Comparison of ENCODE assay signal across 11 cellular contexts in the genomic region with DNA sequence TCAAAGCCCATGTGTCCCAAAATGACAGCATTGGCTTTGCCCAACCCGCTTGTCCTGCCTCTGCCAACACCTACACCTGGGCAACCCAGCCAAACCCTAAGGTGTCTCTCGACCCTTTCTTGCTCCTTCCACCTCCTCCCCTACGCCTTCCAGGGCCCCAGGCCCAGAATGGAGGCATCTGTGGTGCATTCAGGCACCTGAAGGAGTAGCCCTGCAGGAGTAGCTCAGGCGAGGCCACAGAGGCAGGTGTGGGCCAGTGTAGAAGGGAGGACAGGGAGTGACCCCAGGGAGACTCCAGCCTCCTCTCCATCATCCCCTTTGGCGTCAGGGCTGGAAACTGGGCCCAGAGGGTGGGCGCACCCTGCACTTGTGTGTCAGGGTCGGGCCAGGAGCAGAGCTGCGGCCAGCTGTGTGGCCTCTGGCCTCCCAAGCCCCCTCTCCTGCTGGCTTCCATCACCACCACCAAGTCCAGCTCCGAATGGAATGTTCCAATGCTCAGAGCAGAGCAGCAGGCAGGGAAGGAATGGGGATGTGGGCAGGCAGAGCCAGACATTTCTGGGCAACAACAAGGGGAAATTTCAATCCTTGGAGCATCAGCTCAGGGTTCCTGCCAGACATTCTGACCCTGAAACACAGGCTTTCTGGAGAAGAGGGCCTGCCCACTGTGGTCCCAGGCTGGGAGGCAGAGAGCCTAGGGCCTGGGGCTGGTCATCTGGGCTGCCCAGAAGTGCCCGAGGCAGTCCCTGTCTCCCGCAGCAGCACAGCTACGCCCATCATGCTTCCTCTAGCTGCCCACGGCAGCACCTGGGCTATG. TPM values are rescaled to one million over a fixed set of nuclear protein-coding genes. Genes with fewer than 3 reads are reported as not detected.
A peak's percentile ranks its signal among the peaks of the same experiment; 100 is the strongest.
DNase-seq lines count a peak whose midpoint lies in the region; ATAC-seq and TF ChIP-seq lines count a peak whose summit lies in the region.
"Had no signal": no experiment of that assay in that cellular context is flagged by ENCODE, and none has a peak within 500 bp of the region (broad histone marks: within the 10 kb centered on the region; RNA-seq: fewer than 3 reads in every experiment).

No MANE protein-coding gene starts in this region.

- in situ Hi-C loops in ACHN (cut with HindIII; ENCODE audit: low pct_ligation_motif_present, low pct_unique_long_range_greater_than_20kb, low sequenced_read_pairs) = no loop called here

- no peaks in the 10 kb centered on the region for H3K79me2 ChIP-seq in DND-41 (ENCODE audit: insufficient read depth, low read length)

- TF ChIP-seq POLR2A in gastroesophageal sphincter (IDR thresholded peaks at IDR 0.05) (no peak), spleen (IDR thresholded peaks at IDR 0.05) (no peak)

- H3K9ac ChIP-seq in DND-41 (ENCODE audit: low read depth, low read length) = no peak overlapping the region

- no peak for TF ChIP-seq CTCF in DND-41 (IDR thresholded peaks at IDR 0.05; ENCODE audit: borderline replicate concordance, extremely low read depth, low read length, poor library complexity, severe bottlenecking)
- TF ChIP-seq CTCF in gastroesophageal sphincter (IDR thresholded peaks at IDR 0.05) = no peak
- no peak for TF ChIP-seq CTCF in spleen (IDR thresholded peaks at IDR 0.05 in 8 of 11, conservative IDR thresholded peaks at IDR 0.05 in 3 of 11)
- TF ChIP-seq CTCF in endothelial cell (IDR thresholded peaks at IDR 0.05; ENCODE audit: unreplicated experiment) = no peak

- intact Hi-C loops in spleen (cut with DNase I; ENCODE audit: low total_unique reads) = no loop called here

- peaks cover 3% of the 10 kb centered on the region for H3K36me3 Mint-ChIP-seq in activated T-cell treated with anti-CD3 and anti-CD28 coated beads, Interleukin-2, amount 50 U/mL, for 4 hours (ENCODE audit: insufficient read depth)
- H3K36me3 Mint-ChIP-seq in endothelial cell (ENCODE audit: low read depth, unreplicated experiment) = peaks cover 4% of the 10 kb centered on the region

- ATAC-seq in DND-41 (ENCODE audit: insufficient read depth, low read depth) = no peak
- no peak for ATAC-seq in activated T-cell treated with anti-CD3 and anti-CD28 coated beads, Interleukin-2, amount 50 U/mL, for 4 hours
- ATAC-seq in gastroesophageal sphincter = peak; percentile 72
- no peak for ATAC-seq in HG03571 (IDR thresholded peaks at IDR 0.05; ENCODE audit: unreplicated experiment)
- ATAC-seq: HCT116 had no signal

- no peak for TF ChIP-seq EP300 in gastroesophageal sphincter (IDR thresholded peaks at IDR 0.05)

- H3K9me3 Mint-ChIP-seq in activated T-cell treated with anti-CD3 and anti-CD28 coated beads, Interleukin-2, amount 50 U/mL, for 4 hours = no peaks in the 10 kb centered on the region
- H3K9me3 Mint-ChIP-seq in endothelial cell (ENCODE audit: unreplicated experiment) = no peaks in the 10 kb centered on the region

- H3K27me3 ChIP-seq in DND-41 (ENCODE audit: insufficient read depth, low read length, poor library complexity) (no peaks in the 10 kb centered on the region), gastroesophageal sphincter (no peaks in the 10 kb centered on the region), spleen (replicated peaks in 1 of 7) (no peaks in the 10 kb centered on the region)

- H3K4me2 ChIP-seq in DND-41 (ENCODE audit: insufficient read depth, low read length) = no peak overlapping the region; the same call in 1 of the 2 replicates

- H2AFZ ChIP-seq in DND-41 (ENCODE audit: low read depth, low read length) = no peak overlapping the region

- H3K27ac ChIP-seq in DND-41 (ENCODE audit: low read length) = peak overlapping the region; percentile 92
- peak overlapping the region; percentile 17 to 82 (median 72) for H3K27ac ChIP-seq in gastroesophageal sphincter
- peak overlapping the region in 4 of 8 donors; percentile 65 to 93 (median 86) for H3K27ac ChIP-seq in spleen

- H4K20me1 ChIP-seq in DND-41 (ENCODE audit: insufficient read depth, low read length) = no peaks in the 10 kb centered on the region

- 0 out of 2 replicates have a peak, but pooled peaks cover 4% of the 10 kb centered on the region for H3K36me3 ChIP-seq in DND-41 (ENCODE audit: insufficient read depth, low read length)
- peaks cover 0 to 18% of the 10 kb centered on the region in 2 donors for H3K36me3 ChIP-seq in gastroesophageal sphincter
- H3K36me3 ChIP-seq in spleen = peaks cover 0 to 24% (median 3%) of the 10 kb centered on the region in 6 donors

- H3K27me3 Mint-ChIP-seq in activated T-cell treated with anti-CD3 and anti-CD28 coated beads, Interleukin-2, amount 50 U/mL, for 4 hours (ENCODE audit: low read depth) = no peaks in the 10 kb centered on the region
- H3K27me3 Mint-ChIP-seq in endothelial cell (ENCODE audit: unreplicated experiment) = peaks cover 6% of the 10 kb centered on the region

- H3K4me1 Mint-ChIP-seq in activated T-cell treated with anti-CD3 and anti-CD28 coated beads, Interleukin-2, amount 50 U/mL, for 4 hours (ENCODE audit: low read depth) = peaks cover 71% of the 10 kb centered on the region
- H3K4me1 Mint-ChIP-seq in endothelial cell (ENCODE audit: unreplicated experiment) = no peaks in the 10 kb centered on the region

- peak overlapping the region; percentile 19 for H3K4me3 Mint-ChIP-seq in activated T-cell treated with anti-CD3 and anti-CD28 coated beads, Interleukin-2, amount 50 U/mL, for 4 hours
- H3K4me3 Mint-ChIP-seq in endothelial cell (ENCODE audit: unreplicated experiment) = no peak overlapping the region

- H3K4me1 ChIP-seq in DND-41 (ENCODE audit: insufficient read depth, low read length) (peaks cover 32% of the 10 kb centered on the region), gastroesophageal sphincter (peaks cover 0 to 80% (median 52%) of the 10 kb centered on the region in 3 donors), spleen (peaks cover 20 to 64% (median 55%) of the 10 kb centered on the region in 6 donors)

- H3K9me3 ChIP-seq in DND-41 (ENCODE audit: insufficient read depth, low read length, severe bottlenecking) = no peaks in the 10 kb centered on the region
- H3K9me3 ChIP-seq in gastroesophageal sphincter = no peaks in the 10 kb centered on the region
- no peaks in the 10 kb centered on the region for H3K9me3 ChIP-seq in spleen

- WGBS in gastroesophageal sphincter (ENCODE audit: low coverage in 1 of 2), 2 donors = 58% methylated on average over 8 of the region's 13 CpGs; no CpG with 5 or more reads in 1 of the 2 donors
- WGBS in spleen, 5 donors = 83 to 89% (median 88%) methylated on average over 9 to 13 of the region's 13 CpGs

- DNase-seq in DND-41 (no peak), spleen (peak; percentile 74), SW480 (ENCODE audit: low spot score) (no peak), endothelial cell (ENCODE audit: low spot score) (no peak), ACHN (no peak)
- no peak for DNase-seq in activated T-cell treated with anti-CD3 and anti-CD28 coated beads, Interleukin-2, amount 50 U/mL, for 4 hours
- DNase-seq: activated CD4-positive, CD25-positive, alpha-beta regulatory T cell treated with anti-CD3 and anti-CD28 coated beads, Interleukin-2, amount 50 U/mL, for 72 hours; NCI-H1436 treated with DMSO at 0.1 percent for 48 hours had no signal

- no peak overlapping the region for H3K27ac Mint-ChIP-seq in endothelial cell (ENCODE audit: unreplicated experiment)

- H3K4me3 ChIP-seq in DND-41 (ENCODE audit: low read depth in 1 of 2, low read length in 2 of 2) (no peak overlapping the region), gastroesophageal sphincter (no peak overlapping the region), spleen (peak overlapping the region in 1 of 8 donors; percentile 42)

RNA-seq across cellular contexts. Expression of gene PLEKHF1, which starts 16.4 kb away (rescaled TPM):
- 10 to 100 TPM; 16.2 to 20.1 (median 18.4) TPM for total RNA-seq in activated T-cell treated with anti-CD3 and anti-CD28 coated beads, Interleukin-2, amount 50 U/mL, for 4 hours
- 10 to 100 TPM; 28.6 to 49.1 (median 38.8) TPM for total RNA-seq in gastroesophageal sphincter
- 10 to 100 TPM; 12.4 to 28.0 (median 18.5) TPM for total RNA-seq in spleen
- polyA plus RNA-seq in spleen = 10 to 100 TPM in 2 of 3 donors, 1 to 10 TPM in 1; 9.7 to 18.6 (median 10.7) TPM
- 0.77 TPM for total RNA-seq in endothelial cell (ENCODE audit: unreplicated experiment)

RNA-seq across cellular contexts. Expression of gene C19orf12, which starts 33.4 kb away (rescaled TPM):
- 10 to 100 TPM; 39.3 to 45.7 (median 41.0) TPM for total RNA-seq in activated T-cell treated with anti-CD3 and anti-CD28 coated beads, Interleukin-2, amount 50 U/mL, for 4 hours
- total RNA-seq in gastroesophageal sphincter (10 to 100 TPM; 37.6 to 62.1 (median 49.7) TPM), spleen (10 to 100 TPM; 24.2 to 36.9 (median 30.2) TPM), endothelial cell (ENCODE audit: unreplicated experiment) (6.1 TPM)
- 10 to 100 TPM; 13.8 to 19.3 (median 13.9) TPM for polyA plus RNA-seq in spleen
